Comparison of ENCODE assay signal across 12 cellular contexts in the genomic region with DNA sequence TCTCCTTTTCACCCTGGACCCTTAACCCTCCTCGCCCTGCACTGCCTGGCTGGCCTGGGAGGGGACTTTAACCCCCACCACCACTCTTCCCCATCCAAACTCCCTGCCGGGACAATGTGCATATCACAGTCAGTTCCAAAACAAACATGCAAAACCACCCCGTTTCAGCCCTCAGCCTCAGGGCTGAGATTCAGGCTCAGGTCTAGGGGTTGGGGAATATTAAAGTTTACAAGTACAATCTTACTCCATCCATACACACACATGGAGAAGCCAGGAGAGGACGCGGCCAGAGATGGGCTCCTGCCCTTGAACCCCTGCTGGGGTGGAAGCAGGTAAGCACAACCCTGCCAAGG. TPM values are rescaled to one million over a fixed set of nuclear protein-coding genes. Genes with fewer than 3 reads are reported as not detected.
DNase-seq lines count a peak whose midpoint lies in the region; ATAC-seq and TF ChIP-seq lines count a peak whose summit lies in the region.
"Had no signal": no experiment of that assay in that cellular context is flagged by ENCODE, and none has a peak within 500 bp of the region (broad histone marks: within the 10 kb centered on the region; RNA-seq: fewer than 3 reads in every experiment).

No MANE protein-coding gene starts in this region.

- DNase-seq in C1 segment of cervical spinal cord (lab: John Stamatoyannopoulos, UW) (peak in 8 of 14 donors; percentile 34 to 71 (median 52)), astrocyte of the spinal cord (ENCODE audit: low read depth, low spot score) (peak; percentile 50), right cardiac atrium (peak in 1 of 3 donors; percentile 66), psoas muscle (no peak), dermis blood vessel endothelial cell (no peak), NCI-H1105 (lab: John Stamatoyannopoulos, UW) (no peak)
- DNase-seq: activated B cell treated with CpG ODN at 0.5 μM for 24 hours; activated naive CD8-positive, alpha-beta T cell treated with anti-CD3 and anti-CD28 coated beads, Interleukin-2, amount 10 ng/mL, durations not matched to agents 7 days and 5 days had no signal

- H3K4me1 ChIP-seq in right cardiac atrium (ENCODE audit: control insufficient read depth, insufficient read depth, low read length): peaks cover 2% of the 10 kb centered on the region
- no peaks in the 10 kb centered on the region for H3K4me1 ChIP-seq in psoas muscle

- WGBS in right cardiac atrium: 15% methylated on average over 5 of the region's 5 CpGs
- 15 to 28% (median 22%) methylated on average over 5 of the region's 5 CpGs for WGBS in psoas muscle, 3 donors

- intact Hi-C loops in right cardiac atrium (cut with DNase I) (no loop called here), psoas muscle (cut with DNase I) (no loop called here)

- no peaks in the 10 kb centered on the region for H3K36me3 ChIP-seq in psoas muscle (ENCODE audit: insufficient read depth in 1 of 2, low read depth in 1 of 2)

- in situ Hi-C loops in astrocyte of the spinal cord (cut with HindIII; ENCODE audit: low sequenced_read_pairs): no loop called here

- H3K27ac ChIP-seq in right cardiac atrium (ENCODE audit: low read length) (peak overlapping the region; percentile 50), psoas muscle (peak overlapping the region; percentile 36)
- H3K27ac ChIP-seq: C4-2B, KMS-11 had no signal

- H3K4me3 ChIP-seq in astrocyte of the spinal cord (ENCODE audit: low read depth, low read length) (peak overlapping the region; percentile 67), right cardiac atrium (ENCODE audit: low read length) (peak overlapping the region; percentile 54), psoas muscle (peak overlapping the region; percentile 58)

- H3K9me3 ChIP-seq in right cardiac atrium (ENCODE audit: control insufficient read depth, low read length) (no peaks in the 10 kb centered on the region), psoas muscle (no peaks in the 10 kb centered on the region)

- TF ChIP-seq CTCF in astrocyte of the spinal cord (IDR thresholded peaks at IDR 0.05; ENCODE audit: low read depth, low read length) (no peak), psoas muscle (IDR thresholded peaks at IDR 0.05) (no peak)

- ATAC-seq in right cardiac atrium: peak; percentile 18 to 31
- ATAC-seq in psoas muscle: peak in 1 of 4 donors; percentile 15
- ATAC-seq in HG02610 (IDR thresholded peaks at IDR 0.05; ENCODE audit: unreplicated experiment): no peak
- ATAC-seq in HG02588 (IDR thresholded peaks at IDR 0.05; ENCODE audit: unreplicated experiment): no peak

- H3K27me3 ChIP-seq in right cardiac atrium (ENCODE audit: control insufficient read depth, insufficient read depth): peaks cover 3% of the 10 kb centered on the region
- H3K27me3 ChIP-seq in psoas muscle (ENCODE audit: insufficient read depth in 3 of 3, low read length in 2 of 3): peaks cover 0 to 34% (median 10%) of the 10 kb centered on the region in 3 donors

RNA-seq across cellular contexts. Expression of gene KIAA1755, which starts 0.5 kb away (rescaled TPM):
- 10 to 100 TPM; 13.6 to 18.7 (median 17.5) TPM for total RNA-seq in right cardiac atrium
- 5.8 TPM for polyA plus RNA-seq in right cardiac atrium
- total RNA-seq in psoas muscle: 1 to 10 TPM in 1 of 4 donors, under 1 TPM in 3; 0.16 to 2.4 (median 0.48) TPM
- polyA plus RNA-seq in psoas muscle: under 1 TPM; 0.20 to 0.30 (median 0.29) TPM
- total RNA-seq in dermis blood vessel endothelial cell: 0.05 and 0.51 TPM in 2 replicates
- total RNA-seq: activated B cell treated with CpG ODN at 0.5 μM for 24 hours; activated naive CD8-positive, alpha-beta T cell treated with anti-CD3 and anti-CD28 coated beads, Interleukin-2, amount 10 ng/mL, durations not matched to agents 7 days and 5 days had no signal

RNA-seq across cellular contexts. Expression of gene BPI, which starts 44.0 kb away (rescaled TPM):
- total RNA-seq in right cardiac atrium (under 1 TPM; 0.20 to 0.71 (median 0.29) TPM), psoas muscle (under 1 TPM in 2 of 4 donors, not detected in 2; 0.41 to 0.49 TPM), dermis blood vessel endothelial cell (not detected in 2 replicates)
- polyA plus RNA-seq in right cardiac atrium (0.07 TPM), psoas muscle (under 1 TPM in 1 of 3 donors, not detected in 2; 0.06 TPM)
- total RNA-seq: activated B cell treated with CpG ODN at 0.5 μM for 24 hours; activated naive CD8-positive, alpha-beta T cell treated with anti-CD3 and anti-CD28 coated beads, Interleukin-2, amount 10 ng/mL, durations not matched to agents 7 days and 5 days had no signal

Comparison
In these comparisons a context has a peak if more than half of its experiments do, and no peak if none do; other contexts are left out.
1. DNase-seq: peak in C1 segment of cervical spinal cord (8 of 14) and astrocyte of the spinal cord (single experiment); none in psoas muscle (0 of 2), dermis blood vessel endothelial cell (single experiment) and NCI-H1105 (single experiment).
2. ATAC-seq: peak in right cardiac atrium (2 of 2); none in HG02610 (single experiment) and HG02588 (single experiment).
3. Peak in every context shown above with its lines, with median percentiles within 50 percentile points of each other: H3K4me3 ChIP-seq.